Comparison of ENCODE assay signal across 1 cellular context in genomic region chr2:199455533-199456382, GRCh38.
A peak's percentile ranks its signal among the peaks of the same experiment; 100 is the strongest.
TF ChIP-seq lines count a peak whose summit lies in the region.

No MANE protein-coding gene starts in this region.

TF ChIP-seq in HepG2, 621 proteins besides CTCF, POLR2A, EP300 and RAD21 (continued from another document and continues in another):
- TF ChIP-seq GPBP1L1 (CRISPR knock-in tag; IDR thresholded peaks at IDR 0.05) = no peak
- TF ChIP-seq PHF20 (CRISPR knock-in tag; IDR thresholded peaks at IDR 0.05) = peak; percentile 72
- TF ChIP-seq ZNF619 (CRISPR knock-in tag; IDR thresholded peaks at IDR 0.05) = no peak
- no peak for TF ChIP-seq SETDB1 (CRISPR knock-in tag; IDR thresholded peaks at IDR 0.05; ENCODE audit: borderline replicate concordance)
- TF ChIP-seq ZNF646 (CRISPR knock-in tag; IDR thresholded peaks at IDR 0.05) = no peak
- no peak; the same call in 1 of the 2 replicates for TF ChIP-seq ZNF33A (CRISPR knock-in tag; IDR thresholded peaks at IDR 0.05; ENCODE audit: borderline replicate concordance)
- TF ChIP-seq ISX (CRISPR knock-in tag; conservative IDR thresholded peaks at IDR 0.05) = 0 out of 2 replicates have a peak, but pooled peaks have one; percentile 78
- 0 out of 2 replicates have a peak, but pooled peaks have one; percentile 31 for TF ChIP-seq NFKBIZ (CRISPR knock-in tag; IDR thresholded peaks at IDR 0.05)
- no peak for TF ChIP-seq ZSCAN22 (CRISPR knock-in tag; IDR thresholded peaks at IDR 0.05)
- no peak for TF ChIP-seq SMARCC2 (IDR thresholded peaks at IDR 0.05)
- TF ChIP-seq ZNF652 (CRISPR knock-in tag; IDR thresholded peaks at IDR 0.05; ENCODE audit: borderline replicate concordance, low read depth) = no peak
- no peak for TF ChIP-seq SNAPC5 (CRISPR knock-in tag; IDR thresholded peaks at IDR 0.05; ENCODE audit: borderline replicate concordance)
- TF ChIP-seq RARG (CRISPR knock-in tag; IDR thresholded peaks at IDR 0.05; ENCODE audit: low read depth) = no peak
- TF ChIP-seq FOSL1 (CRISPR knock-in tag; IDR thresholded peaks at IDR 0.05; ENCODE audit: borderline replicate concordance) = no peak
- TF ChIP-seq ZNF747 (CRISPR knock-in tag; IDR thresholded peaks at IDR 0.05; ENCODE audit: borderline replicate concordance) = peak; percentile 64; the same call in 1 of the 2 replicates
- peak; percentile 85; the same call in 1 of the 2 replicates for TF ChIP-seq ZFP91 (CRISPR knock-in tag; IDR thresholded peaks at IDR 0.05; ENCODE audit: borderline replicate concordance)
- no peak for TF ChIP-seq AFF4 (CRISPR knock-in tag; IDR thresholded peaks at IDR 0.05)
- TF ChIP-seq SMYD3 (CRISPR knock-in tag; IDR thresholded peaks at IDR 0.05) = no peak
- no peak for TF ChIP-seq ATF6 (CRISPR knock-in tag; conservative IDR thresholded peaks at IDR 0.05)
- TF ChIP-seq PRDM15 (CRISPR knock-in tag; IDR thresholded peaks at IDR 0.05) = peak; percentile 54; the same call in 1 of the 2 replicates
- 0 out of 2 replicates have a peak, but pooled peaks have one; percentile 41 for TF ChIP-seq CENPT (CRISPR knock-in tag; IDR thresholded peaks at IDR 0.05; ENCODE audit: low read depth)
- TF ChIP-seq ZNF562 (CRISPR knock-in tag; IDR thresholded peaks at IDR 0.05; ENCODE audit: borderline replicate concordance) = no peak
- TF ChIP-seq ZFP36 (IDR thresholded peaks at IDR 0.05; ENCODE audit: borderline replicate concordance, low read depth, low read length, partially characterized antibody) = no peak
- no peak for TF ChIP-seq MLLT10 (CRISPR knock-in tag; IDR thresholded peaks at IDR 0.05)
- no peak for TF ChIP-seq PTBP1 (IDR thresholded peaks at IDR 0.05; ENCODE audit: low read depth, low read length, poor library complexity, severe bottlenecking)
- peak; percentile 64; the same call in 1 of the 2 replicates for TF ChIP-seq ZSCAN21 (CRISPR knock-in tag; IDR thresholded peaks at IDR 0.05; ENCODE audit: borderline replicate concordance)
- peak; percentile 76; the same call in 1 of the 2 replicates for TF ChIP-seq ZNF607 (CRISPR knock-in tag; IDR thresholded peaks at IDR 0.05; ENCODE audit: borderline replicate concordance)
- peak; percentile 29; the same call in 1 of the 2 replicates for TF ChIP-seq ZFP90 (CRISPR knock-in tag; IDR thresholded peaks at IDR 0.05; ENCODE audit: borderline replicate concordance)
- no peak for TF ChIP-seq ZNF101 (CRISPR knock-in tag; IDR thresholded peaks at IDR 0.05; ENCODE audit: borderline replicate concordance, low read depth)
- TF ChIP-seq ISL2 (CRISPR knock-in tag; IDR thresholded peaks at IDR 0.05) = 0 out of 2 replicates have a peak, but pooled peaks have one; percentile 77
- TF ChIP-seq ZSCAN29 (CRISPR knock-in tag; conservative IDR thresholded peaks at IDR 0.05) = no peak
- peak; percentile 64; the same call in 1 of the 2 replicates for TF ChIP-seq KLF12 (CRISPR knock-in tag; IDR thresholded peaks at IDR 0.05; ENCODE audit: borderline replicate concordance)
- peak; percentile 58 for TF ChIP-seq ZNF629 (CRISPR knock-in tag; conservative IDR thresholded peaks at IDR 0.05)
- TF ChIP-seq ZNF543 (CRISPR knock-in tag; IDR thresholded peaks at IDR 0.05) = peak; percentile 62; the same call in 1 of the 2 replicates
- TF ChIP-seq ZNF441 (CRISPR knock-in tag; IDR thresholded peaks at IDR 0.05; ENCODE audit: borderline replicate concordance) = peak; percentile 74
- TF ChIP-seq ZBTB43 (CRISPR knock-in tag; conservative IDR thresholded peaks at IDR 0.05) = peak; percentile 50; the same call in 1 of the 2 replicates
- no peak for TF ChIP-seq KLF9 (CRISPR knock-in tag; IDR thresholded peaks at IDR 0.05; ENCODE audit: low read depth)
- TF ChIP-seq ZNF17 (CRISPR knock-in tag; IDR thresholded peaks at IDR 0.05) = no peak
